8 cellular contexts compared by ENCODE assay signal in the genomic region with DNA sequence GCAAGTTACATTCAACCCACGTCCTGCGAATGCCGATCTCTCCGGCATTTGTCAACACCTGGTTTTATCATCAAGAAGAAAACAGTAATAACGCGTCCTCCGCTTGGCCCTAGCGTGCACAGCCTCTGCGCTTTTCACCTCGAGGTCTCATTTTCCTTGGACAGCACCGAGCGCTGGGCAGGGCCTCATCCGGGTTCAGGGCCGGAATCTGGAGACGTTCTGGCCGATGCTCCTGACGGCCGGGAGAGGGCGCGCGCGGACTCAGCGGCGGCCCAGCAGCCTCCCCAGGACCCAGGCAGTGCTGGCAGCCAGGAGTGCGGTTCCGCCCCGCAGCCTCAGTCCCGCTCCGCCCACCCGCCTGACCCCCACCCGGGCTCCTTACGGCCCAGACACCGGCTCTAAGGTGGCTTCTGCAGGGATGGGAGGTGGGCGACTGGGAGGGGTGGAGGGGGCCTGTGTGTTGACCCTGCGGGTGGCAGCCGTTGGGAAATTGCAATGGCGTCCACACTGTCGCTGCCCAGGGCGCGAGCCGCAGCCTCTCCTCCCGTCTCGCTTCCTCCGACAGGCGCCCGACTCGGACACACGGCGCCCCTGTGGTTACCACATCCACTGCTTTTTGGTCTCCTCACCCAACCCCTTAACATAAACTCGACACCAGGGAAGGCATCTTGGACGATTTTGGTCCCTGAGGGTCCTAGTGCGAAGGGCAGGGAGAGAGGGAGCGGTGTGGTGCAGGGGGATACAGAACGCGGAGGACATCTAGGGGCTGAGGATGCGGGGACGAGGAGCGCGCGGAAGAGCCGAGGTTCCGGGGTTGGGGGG. TPM values are rescaled to one million over a fixed set of nuclear protein-coding genes. Genes with fewer than 3 reads are reported as not detected.
A peak's percentile ranks its signal among the peaks of the same experiment; 100 is the strongest.
DNase-seq lines count a peak whose midpoint lies in the region; ATAC-seq and TF ChIP-seq lines count a peak whose summit lies in the region.

No MANE protein-coding gene starts in this region.

- peak overlapping the region; percentile 87 for H3K4me3 Mint-ChIP-seq in activated naive CD4-positive, alpha-beta T cell treated with anti-CD3 and anti-CD28 coated beads, Interleukin-2, amount 50 U/mL, for 24 hours

- ATAC-seq in GM21825 (IDR thresholded peaks at IDR 0.05; ENCODE audit: unreplicated experiment), result peak; percentile 48
- peak; percentile 66 for ATAC-seq in omental fat pad (ENCODE audit: low FRiP score)

- H3K4me1 Mint-ChIP-seq in activated naive CD4-positive, alpha-beta T cell treated with anti-CD3 and anti-CD28 coated beads, Interleukin-2, amount 50 U/mL, for 24 hours, result peaks cover 19% of the 10 kb centered on the region

- peak; percentile 89 for DNase-seq in DMS53 (lab: John Stamatoyannopoulos, UW)
- peak; percentile 90 for DNase-seq in MG63
- no peak for DNase-seq in SK-N-MC (ENCODE audit: low read depth, low spot score)
- DNase-seq in globus pallidus (ENCODE audit: low spot score), result peak; percentile 89
- DNase-seq in omental fat pad (ENCODE audit: low spot score), result peak; percentile 44

- no peaks in the 10 kb centered on the region for H3K27me3 ChIP-seq in MG63

- H3K9me3 Mint-ChIP-seq in activated naive CD4-positive, alpha-beta T cell treated with anti-CD3 and anti-CD28 coated beads, Interleukin-2, amount 50 U/mL, for 24 hours, result no peaks in the 10 kb centered on the region

- H3K4me3 ChIP-seq in MG63 (peak overlapping the region; percentile 58), SK-N-MC (peak overlapping the region; percentile 96)

- no peak overlapping the region for H3K27ac Mint-ChIP-seq in activated naive CD4-positive, alpha-beta T cell treated with anti-CD3 and anti-CD28 coated beads, Interleukin-2, amount 50 U/mL, for 24 hours

- H3K9me3 ChIP-seq in MG63 (no peaks in the 10 kb centered on the region), SK-N-MC (ENCODE audit: low read depth, low read length) (no peaks in the 10 kb centered on the region)

- H3K9ac ChIP-seq in SK-N-MC (ENCODE audit: insufficient read length), result peak overlapping the region; percentile 68

- H3K27ac ChIP-seq in SK-N-MC, result peak overlapping the region; percentile 37; the same call in 1 of the 2 replicates
- H3K27ac ChIP-seq in temporal lobe (ENCODE audit: low read depth, low read length), result peak overlapping the region; percentile 94

- H3K36me3 ChIP-seq in MG63, result peaks cover 12% of the 10 kb centered on the region
- H3K36me3 ChIP-seq in SK-N-MC (ENCODE audit: insufficient read depth, low read length), result no peaks in the 10 kb centered on the region

- H3K27me3 Mint-ChIP-seq in activated naive CD4-positive, alpha-beta T cell treated with anti-CD3 and anti-CD28 coated beads, Interleukin-2, amount 50 U/mL, for 24 hours, result no peaks in the 10 kb centered on the region

- H3K36me3 Mint-ChIP-seq in activated naive CD4-positive, alpha-beta T cell treated with anti-CD3 and anti-CD28 coated beads, Interleukin-2, amount 50 U/mL, for 24 hours, result no peaks in the 10 kb centered on the region

- peak in 1 of 3 donors; percentile 43 for TF ChIP-seq CTCF in omental fat pad (IDR thresholded peaks at IDR 0.05)

RNA-seq across cellular contexts. Expression of a gene that starts 7.4 kb away (rescaled TPM):
- total RNA-seq in MG63 (2014; rRNA removed; shearing (Covaris generic); ENCODE audit: low replicate concordance), result 112 and 126 TPM in 2 replicates
- total RNA-seq in omental fat pad (10 to 100 TPM; 14.8 to 45.6 (median 26.6) TPM), temporal lobe (19.4 TPM)

RNA-seq across cellular contexts. Expression of a gene that starts 21.3 kb away (rescaled TPM):
- total RNA-seq in MG63 (2014; rRNA removed; shearing (Covaris generic); ENCODE audit: low replicate concordance), result 176 and 179 TPM in 2 replicates
- 10 to 100 TPM; 22.1 to 78.7 (median 37.3) TPM for total RNA-seq in omental fat pad
- 28.3 TPM for total RNA-seq in temporal lobe

RNA-seq across cellular contexts. Expression of a gene that starts 46.3 kb away (rescaled TPM):
- total RNA-seq in MG63 (2014; rRNA removed; shearing (Covaris generic); ENCODE audit: low replicate concordance), result not detected in 2 replicates
- total RNA-seq in omental fat pad, result not detected
- not detected for total RNA-seq in temporal lobe

RNA-seq across cellular contexts. Expression of a gene that starts 59.8 kb away (rescaled TPM):
- 0.26 and 1.0 TPM in 2 replicates for total RNA-seq in MG63 (2014; rRNA removed; shearing (Covaris generic); ENCODE audit: low replicate concordance)
- total RNA-seq in omental fat pad (not detected), temporal lobe (0.25 TPM)
